18 cellular contexts compared by ENCODE assay signal in the genomic region with DNA sequence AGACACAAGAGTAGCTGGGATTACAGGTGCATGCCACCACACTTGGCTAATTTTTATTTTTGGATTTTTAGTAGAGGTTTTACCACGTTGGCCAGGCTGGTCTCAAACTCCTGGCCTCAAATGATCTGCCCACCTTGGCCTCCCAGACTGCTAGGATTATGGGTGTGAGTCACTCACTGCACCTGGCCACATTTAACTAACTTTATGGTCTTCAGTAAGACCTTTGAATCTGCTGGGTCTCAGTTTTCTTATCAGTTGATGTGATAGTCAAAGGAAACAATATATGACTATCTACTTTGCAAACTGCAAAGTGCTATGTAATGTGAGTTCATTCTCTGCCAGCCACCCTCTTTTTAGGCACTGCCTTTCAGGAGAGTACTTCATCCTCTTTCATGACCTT.
DNase-seq lines count a peak whose midpoint lies in the region; ATAC-seq lines count a peak whose summit lies in the region.
"Had no signal": no experiment of that assay in that cellular context is flagged by ENCODE, and none has a peak within 500 bp of the region (broad histone marks: within the 10 kb centered on the region; RNA-seq: fewer than 3 reads in every experiment).

No MANE protein-coding gene starts in this region.

- POLR2A ChIA-PET in activated CD4-positive, alpha-beta memory T cell treated with anti-CD3 and anti-CD28 coated beads, Interleukin-2, amount 10 ng/mL, durations not matched to agents 7 days and 5 days (lab: Charles Lee), result no interaction called here

- peak; percentile 33 for DNase-seq in NCI-H1092 treated with DMSO at 0.1 percent for 48 hours (lab: John Stamatoyannopoulos, UW)
- no peak for DNase-seq in NCI-H1092 (lab: John Stamatoyannopoulos, UW)
- peak; percentile 29 for DNase-seq in NCI-H1436 (lab: John Stamatoyannopoulos, UW)
- DNase-seq in NCI-H345 treated with DMSO at 0.1 percent for 48 hours (lab: John Stamatoyannopoulos, UW; ENCODE audit: unreplicated experiment), result peak; percentile 41
- peak in 1 of 2 donors; percentile 16 for DNase-seq in left colon
- DNase-seq in activated CD4-positive, alpha-beta memory T cell treated with anti-CD3 and anti-CD28 coated beads, Interleukin-2, amount 10 ng/mL, durations not matched to agents 7 days and 5 days, result no peak
- DNase-seq: EL, GM23248, NCI-H2171, OCI-M1, Right ventricle myocardium superior, T-helper 1 cell, T-helper 9 cell had no signal

- no peak overlapping the region for H3K4me3 Mint-ChIP-seq in activated CD4-positive, alpha-beta memory T cell treated with anti-CD3 and anti-CD28 coated beads, Interleukin-2, amount 10 ng/mL, durations not matched to agents 7 days and 5 days
- H3K4me3 Mint-ChIP-seq: B cell had no signal

- peak; percentile 94 for ATAC-seq in left colon
- no peak for ATAC-seq in HG03045 (IDR thresholded peaks at IDR 0.05; ENCODE audit: unreplicated experiment)
- ATAC-seq in HG02588 (IDR thresholded peaks at IDR 0.05; ENCODE audit: unreplicated experiment), result no peak
- ATAC-seq: K562, SK-N-SH treated with all-trans-retinoic acid at 6 μM for 48 hours had no signal

- H3K9me3 Mint-ChIP-seq in activated CD4-positive, alpha-beta memory T cell treated with anti-CD3 and anti-CD28 coated beads, Interleukin-2, amount 10 ng/mL, durations not matched to agents 7 days and 5 days, result no peaks in the 10 kb centered on the region

- no peak overlapping the region for H3K27ac Mint-ChIP-seq in activated CD4-positive, alpha-beta memory T cell treated with anti-CD3 and anti-CD28 coated beads, Interleukin-2, amount 10 ng/mL, durations not matched to agents 7 days and 5 days
- H3K27ac Mint-ChIP-seq: B cell had no signal

- no peaks in the 10 kb centered on the region for H3K36me3 Mint-ChIP-seq in activated CD4-positive, alpha-beta memory T cell treated with anti-CD3 and anti-CD28 coated beads, Interleukin-2, amount 10 ng/mL, durations not matched to agents 7 days and 5 days (ENCODE audit: low read depth)

- intact Hi-C loops in left colon (cut with DNase I, micrococcal nuclease), result no loop called here

- H3K4me1 Mint-ChIP-seq in activated CD4-positive, alpha-beta memory T cell treated with anti-CD3 and anti-CD28 coated beads, Interleukin-2, amount 10 ng/mL, durations not matched to agents 7 days and 5 days, result no peaks in the 10 kb centered on the region
- H3K4me1 Mint-ChIP-seq: B cell had no signal

- H3K27me3 Mint-ChIP-seq in activated CD4-positive, alpha-beta memory T cell treated with anti-CD3 and anti-CD28 coated beads, Interleukin-2, amount 10 ng/mL, durations not matched to agents 7 days and 5 days, result peaks cover 23% of the 10 kb centered on the region

- CTCF ChIA-PET in activated CD4-positive, alpha-beta memory T cell treated with anti-CD3 and anti-CD28 coated beads, Interleukin-2, amount 10 ng/mL, durations not matched to agents 7 days and 5 days (lab: Charles Lee), result no interaction called here

Comparison
In these comparisons a context has a peak if more than half of its experiments do, and no peak if none do; other contexts are left out.
1. DNase-seq: peak in NCI-H1092 treated with DMSO at 0.1 percent for 48 hours (single experiment), NCI-H1436 (single experiment) and NCI-H345 treated with DMSO at 0.1 percent for 48 hours (single experiment); none in NCI-H1092 (single experiment) and activated CD4-positive, alpha-beta memory T cell treated with anti-CD3 and anti-CD28 coated beads, Interleukin-2, amount 10 ng/mL, durations not matched to agents 7 days and 5 days (single experiment).